In genomic region chr2:75799859-75800258, GRCh38 we compare ENCODE assay signal across 17 cellular contexts.
DNase-seq lines count a peak whose midpoint lies in the region; ATAC-seq and TF ChIP-seq lines count a peak whose summit lies in the region.
"Had no signal": no experiment of that assay in that cellular context is flagged by ENCODE, and none has a peak within 500 bp of the region (broad histone marks: within the 10 kb centered on the region; RNA-seq: fewer than 3 reads in every experiment).

No MANE protein-coding gene starts in this region.

- peaks cover 41% of the 10 kb centered on the region for H3K4me1 ChIP-seq in OCI-LY3 (ENCODE audit: low read length)
- no peaks in the 10 kb centered on the region for H3K4me1 ChIP-seq in tibial nerve
- no peaks in the 10 kb centered on the region for H3K4me1 ChIP-seq in mesenchymal stem cell (ENCODE audit: control insufficient read depth, insufficient read depth, low read depth, low read length)
- H3K4me1 ChIP-seq: psoas muscle had no signal

- no peak overlapping the region for H2AK5ac ChIP-seq in mesenchymal stem cell (ENCODE audit: low read length, severe bottlenecking)

- H4K20me1 ChIP-seq in OCI-LY3 (ENCODE audit: insufficient read depth, low read length) = peaks cover 4% of the 10 kb centered on the region

- H3K9me3 Mint-ChIP-seq in WTC11 = no peaks in the 10 kb centered on the region
- H3K9me3 Mint-ChIP-seq: activated T-cell treated with anti-CD3 and anti-CD28 coated beads, Interleukin-2, amount 50 U/mL, for 24 hours; stimulated activated naive CD8-positive, alpha-beta T cell treated with anti-CD3 and anti-CD28 coated beads, Interleukin-15, Interleukin-2, amounts not matched to agents 100 ng/mL and 50 ng/mL, for 24 hours had no signal

- TF ChIP-seq CTCF in OCI-LY3 (IDR thresholded peaks at IDR 0.05; ENCODE audit: low read depth, low read length) = no peak
- TF ChIP-seq CTCF in tibial nerve (IDR thresholded peaks at IDR 0.05) = no peak
- no peak for TF ChIP-seq CTCF in WTC11 (IDR thresholded peaks at IDR 0.05)

- CTCF ChIA-PET in WTC11 (lab: Charles Lee) = no interaction called here

- no peaks in the 10 kb centered on the region for H3K36me3 ChIP-seq in OCI-LY3 (replicated peaks; ENCODE audit: low read depth, low read length)
- H3K36me3 ChIP-seq in tibial nerve = no peaks in the 10 kb centered on the region
- H3K36me3 ChIP-seq in mesenchymal stem cell (ENCODE audit: control insufficient read depth in 1 of 2, insufficient read depth in 2 of 2, low read depth in 1 of 2, low read length in 2 of 2) = no peaks in the 10 kb centered on the region

- no peak overlapping the region for H3K9ac ChIP-seq in OCI-LY3 (ENCODE audit: low read length)
- H3K9ac ChIP-seq in mesenchymal stem cell (ENCODE audit: low read length) = no peak overlapping the region

- peaks cover 10% of the 10 kb centered on the region for H3K4me1 Mint-ChIP-seq in WTC11

- no peak overlapping the region for H4K8ac ChIP-seq in mesenchymal stem cell (ENCODE audit: low read length)

- TF ChIP-seq EP300 in tibial nerve (IDR thresholded peaks at IDR 0.05) = no peak

- no peaks in the 10 kb centered on the region for H3K79me1 ChIP-seq in mesenchymal stem cell (replicated peaks; ENCODE audit: low read length, poor library complexity, severe bottlenecking)

- peak overlapping the region; percentile 45 for H3K4me3 ChIP-seq in OCI-LY3 (ENCODE audit: low read length)
- H3K4me3 ChIP-seq in tibial nerve = no peak overlapping the region
- H3K4me3 ChIP-seq in mesenchymal stem cell (ENCODE audit: insufficient read depth in 1 of 2, low read depth in 1 of 2, low read length in 2 of 2) = no peak overlapping the region
- H3K4me3 ChIP-seq: psoas muscle, SK-N-MC had no signal

- H3K23ac ChIP-seq in mesenchymal stem cell (ENCODE audit: low read length in 2 of 2) = no peak overlapping the region

- ATAC-seq in GM18868 (IDR thresholded peaks at IDR 0.05; ENCODE audit: unreplicated experiment) = peak; percentile 49
- ATAC-seq in GM21447 (IDR thresholded peaks at IDR 0.05; ENCODE audit: unreplicated experiment) = peak; percentile 57
- peak; percentile 45 for ATAC-seq in HG02943 (IDR thresholded peaks at IDR 0.05; ENCODE audit: low read depth, unreplicated experiment)
- no peak for ATAC-seq in WTC11
- ATAC-seq: psoas muscle had no signal

- H3K27me3 ChIP-seq in OCI-LY3 (ENCODE audit: low read depth, low read length) (peaks cover 7% of the 10 kb centered on the region; the same call in 1 of the 2 replicates), tibial nerve (no peaks in the 10 kb centered on the region), mesenchymal stem cell (ENCODE audit: control insufficient read depth in 1 of 2, insufficient read depth in 1 of 2, low read length in 2 of 2) (no peaks in the 10 kb centered on the region)

- H3K27ac ChIP-seq in OCI-LY3 (ENCODE audit: low read length) = peak overlapping the region; percentile 44
- no peak overlapping the region for H3K27ac ChIP-seq in tibial nerve
- H3K27ac ChIP-seq in mesenchymal stem cell (ENCODE audit: low read length, poor library complexity, severe bottlenecking) = no peak overlapping the region
- H3K27ac ChIP-seq: psoas muscle, SK-N-MC had no signal

- DNase-seq in tibial nerve (ENCODE audit: low spot score in 2 of 2) (no peak), mesenchymal stem cell (no peak), WTC11 (ENCODE audit: low spot score) (no peak), NCI-H1694 treated with DMSO at 0.1 percent for 48 hours (lab: John Stamatoyannopoulos, UW) (no peak)
- DNase-seq: activated T-cell treated with anti-CD3 and anti-CD28 coated beads, Interleukin-2, amount 50 U/mL, for 24 hours; amniotic stem cell; dermis blood vessel endothelial cell; EL; NCI-H1930; psoas muscle; stimulated activated CD4-positive, alpha-beta T cell treated with anti-CD3 and anti-CD28 coated beads, Interleukin-4, amount 100 ng/mL, for 1 hour had no signal

- H3K4ac ChIP-seq in mesenchymal stem cell (ENCODE audit: low read depth in 1 of 2, low read length in 2 of 2) = no peak overlapping the region

- H3K4me3 Mint-ChIP-seq in WTC11 = no peak overlapping the region
- H3K4me3 Mint-ChIP-seq: activated T-cell treated with anti-CD3 and anti-CD28 coated beads, Interleukin-2, amount 50 U/mL, for 24 hours; stimulated activated naive CD8-positive, alpha-beta T cell treated with anti-CD3 and anti-CD28 coated beads, Interleukin-15, Interleukin-2, amounts not matched to agents 100 ng/mL and 50 ng/mL, for 24 hours had no signal

- H3K79me2 ChIP-seq in OCI-LY3 (ENCODE audit: low read length) = no peaks in the 10 kb centered on the region

- H3K9me3 ChIP-seq in OCI-LY3 (ENCODE audit: insufficient read depth, low read length) = no peaks in the 10 kb centered on the region
- H3K9me3 ChIP-seq in tibial nerve = no peaks in the 10 kb centered on the region
- H3K9me3 ChIP-seq in mesenchymal stem cell (ENCODE audit: control insufficient read depth, low read length) = no peaks in the 10 kb centered on the region
- H3K9me3 ChIP-seq: psoas muscle had no signal

- no peak overlapping the region for H4K91ac ChIP-seq in mesenchymal stem cell (ENCODE audit: low read length)

- H3K27me3 Mint-ChIP-seq in WTC11 (ENCODE audit: low read depth) = peaks cover 8% of the 10 kb centered on the region
- H3K27me3 Mint-ChIP-seq: activated T-cell treated with anti-CD3 and anti-CD28 coated beads, Interleukin-2, amount 50 U/mL, for 24 hours; stimulated activated naive CD8-positive, alpha-beta T cell treated with anti-CD3 and anti-CD28 coated beads, Interleukin-15, Interleukin-2, amounts not matched to agents 100 ng/mL and 50 ng/mL, for 24 hours had no signal

- WGBS in tibial nerve, 2 donors = 52 to 60% methylated on average over 4 of the region's 4 CpGs
- 40% methylated on average over 4 of the region's 4 CpGs for WGBS in mesenchymal stem cell

- H2BK120ac ChIP-seq in mesenchymal stem cell (ENCODE audit: low read depth, low read length) = no peak overlapping the region

- no peak overlapping the region for H2BK5ac ChIP-seq in mesenchymal stem cell (ENCODE audit: low read depth, low read length, poor library complexity, severe bottlenecking)

- H3K4me2 ChIP-seq in OCI-LY3 (ENCODE audit: low read length) = peak overlapping the region; percentile 84
- H3K4me2 ChIP-seq in mesenchymal stem cell (ENCODE audit: low read length, poor library complexity, severe bottlenecking) = no peak overlapping the region

- no peak overlapping the region for H3K27ac Mint-ChIP-seq in WTC11
- H3K27ac Mint-ChIP-seq: activated T-cell treated with anti-CD3 and anti-CD28 coated beads, Interleukin-2, amount 50 U/mL, for 24 hours; stimulated activated naive CD8-positive, alpha-beta T cell treated with anti-CD3 and anti-CD28 coated beads, Interleukin-15, Interleukin-2, amounts not matched to agents 100 ng/mL and 50 ng/mL, for 24 hours had no signal

- no peak overlapping the region for H3K18ac ChIP-seq in mesenchymal stem cell (ENCODE audit: low read depth in 1 of 2, low read length in 2 of 2)

- H2BK12ac ChIP-seq in mesenchymal stem cell (ENCODE audit: low read length in 2 of 2) = no peak overlapping the region

- H2BK15ac ChIP-seq in mesenchymal stem cell (ENCODE audit: low read depth, poor library complexity, severe bottlenecking) = no peak overlapping the region

- TF ChIP-seq POLR2A in tibial nerve (IDR thresholded peaks at IDR 0.05) = no peak

- no peak overlapping the region for H3K14ac ChIP-seq in mesenchymal stem cell (ENCODE audit: low read length in 2 of 2)

- POLR2A ChIA-PET in WTC11 (lab: Charles Lee) = no interaction called here

- H3K36me3 Mint-ChIP-seq in WTC11 = no peaks in the 10 kb centered on the region

- H2AFZ ChIP-seq in OCI-LY3 (ENCODE audit: low read depth, low read length) (no peak overlapping the region), mesenchymal stem cell (ENCODE audit: low read depth, low read length) (no peak overlapping the region)

TF ChIP-seq in WTC11, 78 proteins besides CTCF, POLR2A, EP300 and RAD21 (continues in another document):
- TF ChIP-seq ATF6 (CRISPR knock-in tag; IDR thresholded peaks at IDR 0.05) (no peak), HMGXB4 (CRISPR knock-in tag; IDR thresholded peaks at IDR 0.05) (no peak), TCF7 (CRISPR knock-in tag; IDR thresholded peaks at IDR 0.05; ENCODE audit: low read depth) (no peak)
